Comparison of ENCODE assay signal across 30 cellular contexts in genomic region chr6:5587648-5588047, GRCh38.
DNase-seq lines count a peak whose midpoint lies in the region; ATAC-seq, FAIRE-seq and TF ChIP-seq lines count a peak whose summit lies in the region.
"Had no signal": no experiment of that assay in that cellular context is flagged by ENCODE, and none has a peak within 500 bp of the region (broad histone marks: within the 10 kb centered on the region; RNA-seq: fewer than 3 reads in every experiment).

No MANE protein-coding gene starts in this region.

- POLR2A ChIA-PET in HepG2 (lab: Yijun Ruan, JAX) (no interaction called here), K562 (lab: Yijun Ruan, JAX) (no interaction called here)

- no TSS peak for BruUV-seq in HepG2 (replicated peaks; lab: Mats Ljungman, UMichigan)
- no TSS peak for BruUV-seq in K562 (replicated peaks; lab: Mats Ljungman, UMichigan)

- 72% methylated on average over 3 of the region's 3 CpGs for WGBS in HepG2 (ENCODE audit: low lambda C conversion rate)
- WGBS in right lobe of liver (ENCODE audit: insufficient coverage, low coverage, low lambda C conversion rate, missing lambda C conversion rate), result 96% methylated on average over 3 of the region's 3 CpGs
- WGBS in K562 (ENCODE audit: insufficient coverage, low coverage, missing lambda C conversion rate), result 31% methylated on average over 3 of the region's 3 CpGs

- TF ChIP-seq CTCF in HepG2 (CRISPR knock-in tag; IDR thresholded peaks at IDR 0.05) (no peak), right lobe of liver (IDR thresholded peaks at IDR 0.05) (no peak), K562 (IDR thresholded peaks at IDR 0.05 in 2 of 3, conservative IDR thresholded peaks at IDR 0.05 in 1 of 3; ENCODE audit: insufficient read depth in 2 of 3, low read depth in 1 of 3, low read length in 3 of 3) (no peak), GM20000 (IDR thresholded peaks at IDR 0.05; ENCODE audit: extremely low read depth, missing control alignments) (no peak)

- no peak overlapping the region for H3K27ac ChIP-seq in HepG2 (ENCODE audit: extremely low read length, insufficient read depth, low read length)
- no peak overlapping the region for H3K27ac ChIP-seq in right lobe of liver
- no peak overlapping the region for H3K27ac ChIP-seq in K562 (ENCODE audit: extremely low read depth, low read depth, low read length)
- H3K27ac ChIP-seq: 22Rv1; A549; BLaER1; BLaER1 treated with 17β-estradiol and CSF1 and Interleukin-3, amounts not matched to agents 10 nM and 100 nM; C4-2B had no signal

- TF ChIP-seq RAD21 in HepG2 (CRISPR knock-in tag; IDR thresholded peaks at IDR 0.05), result no peak
- TF ChIP-seq RAD21 in K562 (CRISPR knock-in tag; conservative IDR thresholded peaks at IDR 0.05 in 1 of 2, IDR thresholded peaks at IDR 0.05 in 1 of 2), result no peak

- no peaks in the 10 kb centered on the region for H3K27me3 ChIP-seq in HepG2 (ENCODE audit: control insufficient read depth in 1 of 2, insufficient read depth in 2 of 2, low read length in 2 of 2)
- H3K27me3 ChIP-seq in right lobe of liver, result no peaks in the 10 kb centered on the region
- H3K27me3 ChIP-seq in K562 (ENCODE audit: control insufficient read depth in 2 of 2, insufficient read depth in 2 of 2, low read length in 2 of 2), result no peaks in the 10 kb centered on the region
- H3K27me3 ChIP-seq: BE2C; BLaER1; BLaER1 treated with 17β-estradiol and CSF1 and Interleukin-3, amounts not matched to agents 10 nM and 100 nM had no signal

- H3K4me2 ChIP-seq in HepG2 (ENCODE audit: low read depth, low read length) (no peak overlapping the region), K562 (ENCODE audit: insufficient read depth, low read length) (no peak overlapping the region)
- H3K4me2 ChIP-seq: A549; BLaER1; BLaER1 treated with 17β-estradiol and CSF1 and Interleukin-3, amounts not matched to agents 10 nM and 100 nM had no signal

- no peak for FAIRE-seq in HepG2 (lab: Jason Lieb, UNC)
- no peak for FAIRE-seq in K562 (lab: Jason Lieb, UNC)
- FAIRE-seq: A549, D721Med had no signal

- H3K4me3 ChIP-seq in HepG2 (replicated peaks in 1 of 3; ENCODE audit: insufficient read depth in 1 of 3, low read depth in 2 of 3, low read length in 3 of 3), result no peak overlapping the region
- no peak overlapping the region for H3K4me3 ChIP-seq in right lobe of liver
- no peak overlapping the region for H3K4me3 ChIP-seq in K562
- H3K4me3 ChIP-seq: A549; BLaER1; BLaER1 treated with 17β-estradiol and CSF1 and Interleukin-3, amounts not matched to agents 10 nM and 100 nM had no signal

- ATAC-seq in HepG2, result no peak
- ATAC-seq in right lobe of liver, result no peak
- no peak for ATAC-seq in K562
- ATAC-seq: A549; CD8-positive, alpha-beta T cell had no signal

- TF ChIP-seq EP300 in HepG2 (IDR thresholded peaks at IDR 0.05; ENCODE audit: low read depth in 2 of 2, low read length in 2 of 2) (no peak), HepG2 (CRISPR knock-in tag; IDR thresholded peaks at IDR 0.05; ENCODE audit: borderline replicate concordance) (no peak), K562 (IDR thresholded peaks at IDR 0.05; ENCODE audit: low read length) (no peak)

- in situ Hi-C loops in HepG2 (cut with HindIII; ENCODE audit: extremely low pct_ligation_motif_present, low pct_unique_long_range_greater_than_20kb) (no loop called here), K562 (cut with MboI) (no loop called here)

- intact Hi-C loops in HepG2 (cut with micrococcal nuclease; ENCODE audit: unreplicated experiment) (no loop called here), right lobe of liver (cut with DNase I) (no loop called here), K562 (cut with micrococcal nuclease) (no loop called here)

- H3K36me3 ChIP-seq in HepG2 (replicated peaks in 1 of 2; ENCODE audit: control insufficient read depth in 1 of 2, insufficient read depth in 2 of 2, low read length in 2 of 2), result no peaks in the 10 kb centered on the region
- no peaks in the 10 kb centered on the region for H3K36me3 ChIP-seq in right lobe of liver
- H3K36me3 ChIP-seq in K562 (ENCODE audit: control insufficient read depth, insufficient read depth, low read length), result no peaks in the 10 kb centered on the region
- H3K36me3 ChIP-seq: BE2C; BLaER1; BLaER1 treated with 17β-estradiol and CSF1 and Interleukin-3, amounts not matched to agents 10 nM and 100 nM had no signal

- H2AFZ ChIP-seq in HepG2 (ENCODE audit: low read length), result no peak overlapping the region
- H2AFZ ChIP-seq in K562 (ENCODE audit: low read depth, low read length), result no peak overlapping the region

- H3K79me2 ChIP-seq in HepG2 (ENCODE audit: insufficient read depth, low read length), result no peaks in the 10 kb centered on the region
- no peaks in the 10 kb centered on the region for H3K79me2 ChIP-seq in K562 (ENCODE audit: control insufficient read depth, insufficient read depth, low read length)

- CTCF ChIA-PET in HepG2 (lab: Yijun Ruan, JAX; ENCODE audit: low intra/inter-chr PET ratio, low total read pairs), result no interaction called here
- CTCF ChIA-PET in K562 (lab: Yijun Ruan, JAX; ENCODE audit: low intra/inter-chr PET ratio), result no interaction called here

- TF ChIP-seq POLR2A in HepG2 (IDR thresholded peaks at IDR 0.05; ENCODE audit: insufficient read depth in 1 of 2, low read depth in 2 of 2, low read length in 2 of 2), result no peak
- no peak for TF ChIP-seq POLR2A in right lobe of liver (IDR thresholded peaks at IDR 0.05)
- TF ChIP-seq POLR2A in K562 (conservative IDR thresholded peaks at IDR 0.05), result no peak

- H3K9me1 ChIP-seq in K562 (ENCODE audit: control insufficient read depth, insufficient read depth, low read length), result no peaks in the 10 kb centered on the region

- no peaks in the 10 kb centered on the region for H4K20me1 ChIP-seq in HepG2 (ENCODE audit: insufficient read depth, low read length)
- 0 out of 2 replicates have a peak, but pooled peaks cover 7% of the 10 kb centered on the region for H4K20me1 ChIP-seq in K562 (replicated peaks; ENCODE audit: control insufficient read depth, insufficient read depth, low read length)
- H4K20me1 ChIP-seq: BLaER1; BLaER1 treated with 17β-estradiol and CSF1 and Interleukin-3, amounts not matched to agents 10 nM and 100 nM had no signal

- DNase-seq in HepG2 (ENCODE audit: low spot score) (no peak), right lobe of liver (no peak), K562 (ENCODE audit: extremely low read depth in 1 of 4, low spot score in 3 of 4) (no peak), GM20000 (ENCODE audit: low spot score) (no peak)
- DNase-seq: 8988T; ACHN; AML-193; BE2C; C1 segment of cervical spinal cord; Caco-2; Calu3; CD4-positive, alpha-beta memory T cell; CD4-positive, alpha-beta T cell; CD4-positive, CD25-positive, alpha-beta regulatory T cell; CD8-positive, alpha-beta memory T cell; CD8-positive, alpha-beta T cell; COR-L47; DMS 273 treated with DMSO at 0.1 percent for 48 hours; DMS153; DMS53; DMS79; DMS79 treated with DMSO at 0.1 percent for 48 hours; DND-41; EL had no signal

- H3K9me3 ChIP-seq in HepG2 (ENCODE audit: low read length), result peaks cover 9% of the 10 kb centered on the region
- H3K9me3 ChIP-seq in right lobe of liver, result no peaks in the 10 kb centered on the region
- H3K9me3 ChIP-seq in K562 (replicated peaks; ENCODE audit: control insufficient read depth, insufficient read depth, low read depth, low read length), result no peaks in the 10 kb centered on the region; the same call in 1 of the 2 replicates
- H3K9me3 ChIP-seq: A549, BE2C, BLaER1 had no signal

- no peak overlapping the region for H3K9ac ChIP-seq in HepG2 (ENCODE audit: insufficient read depth, low read depth, low read length)
- no peak overlapping the region for H3K9ac ChIP-seq in K562 (ENCODE audit: insufficient read depth in 1 of 2, low read depth in 2 of 2, low read length in 2 of 2)
- H3K9ac ChIP-seq: BLaER1; BLaER1 treated with 17β-estradiol and CSF1 and Interleukin-3, amounts not matched to agents 10 nM and 100 nM had no signal

- no peaks in the 10 kb centered on the region for H3K4me1 ChIP-seq in HepG2 (ENCODE audit: insufficient read depth, low read length)
- H3K4me1 ChIP-seq in right lobe of liver, result no peaks in the 10 kb centered on the region
- H3K4me1 ChIP-seq in K562 (replicated peaks in 1 of 2; ENCODE audit: control insufficient read depth in 2 of 2, insufficient read depth in 2 of 2, low read length in 2 of 2), result peaks cover 2 to 4% of the 10 kb centered on the region in 2 experiments; a peak in 3 of 5 replicates
- H3K4me1 ChIP-seq: BE2C; BLaER1; BLaER1 treated with 17β-estradiol and CSF1 and Interleukin-3, amounts not matched to agents 10 nM and 100 nM; Caco-2 had no signal

TF ChIP-seq in K562, 482 proteins besides CTCF, POLR2A, EP300 and RAD21 (continues in another document):
- TF ChIP-seq ZNF212 (CRISPR knock-in tag; IDR thresholded peaks at IDR 0.05) (no peak), GATAD2B (IDR thresholded peaks at IDR 0.05; ENCODE audit: borderline replicate concordance) (no peak), KDM1A (IDR thresholded peaks at IDR 0.05) (0 out of 4 replicates have a peak, but pooled peaks of 1 of the 2 experiments have one; percentile 19), HINFP (tag; conservative IDR thresholded peaks at IDR 0.05; ENCODE audit: low read depth) (no peak), MYBL2 (IDR thresholded peaks at IDR 0.05; ENCODE audit: low read depth) (no peak), MYBL2 (CRISPR knock-in tag; IDR thresholded peaks at IDR 0.05; ENCODE audit: borderline replicate concordance) (no peak), EWSR1 (IDR thresholded peaks at IDR 0.05; ENCODE audit: borderline replicate concordance, low read depth, partially characterized antibody) (no peak), RFX5 (IDR thresholded peaks at IDR 0.05; ENCODE audit: low read depth, low read length) (no peak), HLTF (IDR thresholded peaks at IDR 0.05) (no peak), SREBF2 (CRISPR knock-in tag; IDR thresholded peaks at IDR 0.05) (no peak), ETV6 (IDR thresholded peaks at IDR 0.05; ENCODE audit: borderline replicate concordance in 1 of 2, low read depth in 2 of 2, low read length in 1 of 2) (no peak), ETV6 (CRISPR knock-in tag; IDR thresholded peaks at IDR 0.05; ENCODE audit: borderline replicate concordance) (no peak), NRF1 (conservative IDR thresholded peaks at IDR 0.05 in 1 of 2, IDR thresholded peaks at IDR 0.05 in 1 of 2) (no peak)
